ENCODE assay signal across 29 cellular contexts in genomic region chr1:168368131-168368530, GRCh38.
A peak's percentile ranks its signal among the peaks of the same experiment; 100 is the strongest.
DNase-seq lines count a peak whose midpoint lies in the region; ATAC-seq, FAIRE-seq and TF ChIP-seq lines count a peak whose summit lies in the region.
"Had no signal": no experiment of that assay in that cellular context is flagged by ENCODE, and none has a peak within 500 bp of the region (broad histone marks: within the 10 kb centered on the region; RNA-seq: fewer than 3 reads in every experiment).

No MANE protein-coding gene starts in this region.

- BruUV-seq in PC-9 (replicated peaks; lab: Mats Ljungman, UMichigan): no TSS peak

- ATAC-seq in HG03175 (IDR thresholded peaks at IDR 0.05; ENCODE audit: unreplicated experiment): no peak
- ATAC-seq: GM12878 had no signal

- no peak overlapping the region for H3K9ac ChIP-seq in Karpas-422 (ENCODE audit: low read length)

- H3K36me3 ChIP-seq in PC-9 (ENCODE audit: low read depth): no peaks in the 10 kb centered on the region
- no peaks in the 10 kb centered on the region for H3K36me3 ChIP-seq in Karpas-422 (ENCODE audit: insufficient read depth, low read length)
- H3K36me3 ChIP-seq: BE2C, Peyer's patch had no signal

- H3K4me1 ChIP-seq in PC-9 (replicated peaks; ENCODE audit: insufficient read depth) (peaks cover 8% of the 10 kb centered on the region; the same call in 1 of the 2 replicates), Karpas-422 (ENCODE audit: low read length) (no peaks in the 10 kb centered on the region)
- H3K4me1 ChIP-seq: Peyer's patch had no signal

- POLR2A ChIA-PET in PC-9 (lab: Charles Lee; ENCODE audit: unreplicated experiment): interaction anchor here (0.6 kb wide), 1 partner anchor 235 kb away, joined by 3 read pairs; no protein-coding TSS in a partner anchor

- FAIRE-seq in urothelium cell line (lab: Jason Lieb, UNC): no peak
- FAIRE-seq: D721Med, GM12878, H1 had no signal

- CTCF ChIA-PET in PC-9 (lab: Charles Lee): interaction anchor here (0.6 kb wide), 1 partner anchor 199 kb away, joined by 3 read pairs; no protein-coding TSS in a partner anchor

- peak; percentile 11 for DNase-seq in DMS53 (lab: John Stamatoyannopoulos, UW)
- no peak for DNase-seq in DMS53 treated with DMSO at 0.1 percent for 48 hours (lab: John Stamatoyannopoulos, UW; ENCODE audit: unreplicated experiment)
- no peak for DNase-seq in PC-9
- DNase-seq in foreskin melanocyte: peak; percentile 48
- DNase-seq in urothelium cell line (ENCODE audit: low spot score): peak; percentile 14
- DNase-seq in Karpas-422: no peak
- no peak for DNase-seq in DMS 273 treated with DMSO at 0.1 percent for 48 hours (lab: John Stamatoyannopoulos, UW)
- DNase-seq: ACHN; BE2C; DMS79; EL; GDM1; HCEC 1CT; NCI-H1092 treated with DMSO at 0.1 percent for 48 hours; NCI-H146; NCI-H2029; NCI-H446; NCI-H524 treated with DMSO at 0.1 percent for 48 hours; NCI-H82; NK-92 treated with Interleukin-12 subunit alpha and Interleukin-12 subunit beta, amount 100 ng/mL, for 24 hours; Peyer's patch; SHP77 treated with DMSO at 0.1 percent for 48 hours; SW 1271 had no signal

- no peaks in the 10 kb centered on the region for H3K9me3 ChIP-seq in PC-9 (ENCODE audit: insufficient read depth, low read depth)
- no peaks in the 10 kb centered on the region for H3K9me3 ChIP-seq in Karpas-422 (ENCODE audit: low read length)
- H3K9me3 ChIP-seq: BE2C, Peyer's patch had no signal

- H3K9me2 ChIP-seq in PC-9 (ENCODE audit: insufficient read depth) (no peaks in the 10 kb centered on the region), Karpas-422 (replicated peaks; ENCODE audit: insufficient read depth, low read length) (no peaks in the 10 kb centered on the region)

- H3K79me2 ChIP-seq in PC-9 (ENCODE audit: low read depth) (no peaks in the 10 kb centered on the region), Karpas-422 (ENCODE audit: low read length) (no peaks in the 10 kb centered on the region)

- H3K4me2 ChIP-seq in PC-9 (0 out of 2 replicates have a peak overlapping the region, but pooled peaks have one; percentile 23), Karpas-422 (ENCODE audit: low read depth, low read length, poor library complexity, severe bottlenecking) (no peak overlapping the region)

- H2AFZ ChIP-seq in PC-9 (no peak overlapping the region; the same call in 1 of the 2 replicates), Karpas-422 (ENCODE audit: low read length) (no peak overlapping the region)

- TF ChIP-seq CTCF in PC-9 (conservative IDR thresholded peaks at IDR 0.05): no peak

- H3K4me3 ChIP-seq in PC-9 (no peak overlapping the region), Karpas-422 (ENCODE audit: low read length) (no peak overlapping the region)
- H3K4me3 ChIP-seq: GM12878, Peyer's patch, SK-N-MC had no signal

- H3K27me3 ChIP-seq in PC-9 (ENCODE audit: insufficient read depth, low read depth) (no peaks in the 10 kb centered on the region), Karpas-422 (ENCODE audit: low read length) (no peaks in the 10 kb centered on the region)
- H3K27me3 ChIP-seq: BE2C, Peyer's patch had no signal

- peaks cover 5% of the 10 kb centered on the region; the same call in 1 of the 2 replicates for H3F3A ChIP-seq in PC-9 (ENCODE audit: insufficient read depth, low read depth)

- H4K20me1 ChIP-seq in PC-9 (ENCODE audit: insufficient read depth) (no peaks in the 10 kb centered on the region), Karpas-422 (ENCODE audit: insufficient read depth, low read depth, low read length) (no peaks in the 10 kb centered on the region)

- H3K27ac ChIP-seq in PC-9: no peak overlapping the region
- H3K27ac ChIP-seq in Karpas-422 (ENCODE audit: low read length): no peak overlapping the region
- H3K27ac ChIP-seq: 22Rv1, Peyer's patch, SK-N-MC had no signal

- intact Hi-C loops in PC-9 (cut with micrococcal nuclease; ENCODE audit: unreplicated experiment): no loop called here

Comparison
In these comparisons a context has a peak if more than half of its experiments do, and no peak if none do; other contexts are left out.
1. DNase-seq: peak in DMS53 (single experiment), foreskin melanocyte (single experiment) and urothelium cell line (single experiment); none in DMS53 treated with DMSO at 0.1 percent for 48 hours (single experiment), PC-9 (0 of 2), Karpas-422 (single experiment) and DMS 273 treated with DMSO at 0.1 percent for 48 hours (single experiment).